Comparison of ENCODE assay signal across 21 cellular contexts in the genomic region with DNA sequence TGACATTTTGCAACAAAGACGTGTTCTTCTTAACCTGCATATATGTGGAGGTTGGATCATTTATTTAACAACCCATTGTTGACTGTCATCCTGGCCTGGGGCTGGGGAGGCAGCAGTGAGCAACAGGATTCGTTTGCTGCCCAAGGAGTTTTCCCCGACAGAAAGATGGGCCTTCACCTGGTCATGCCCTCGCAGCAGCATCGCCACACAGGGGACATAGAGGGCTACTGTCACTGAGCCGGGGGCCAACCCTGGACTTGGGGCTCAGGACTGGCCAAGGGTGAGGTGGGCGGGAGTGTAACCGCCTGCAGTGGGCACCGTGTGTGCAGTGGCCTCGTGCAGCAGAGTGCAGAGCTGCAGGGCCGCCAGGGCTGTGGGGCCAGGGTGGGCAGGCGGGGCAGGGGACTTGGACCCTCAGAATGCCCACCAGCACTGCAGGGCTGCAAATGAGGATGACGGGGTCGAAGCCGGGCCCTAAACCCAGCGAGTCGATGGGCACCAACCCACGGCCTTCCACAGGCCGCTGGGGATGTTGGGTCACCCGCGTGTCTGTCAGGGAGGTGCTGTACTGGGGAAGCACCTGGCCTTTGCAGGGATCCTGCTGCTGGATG. TPM values are rescaled to one million over a fixed set of nuclear protein-coding genes. Genes with fewer than 3 reads are reported as not detected.
DNase-seq lines count a peak whose midpoint lies in the region; ATAC-seq and TF ChIP-seq lines count a peak whose summit lies in the region.
"Had no signal": no experiment of that assay in that cellular context is flagged by ENCODE, and none has a peak within 500 bp of the region (broad histone marks: within the 10 kb centered on the region; RNA-seq: fewer than 3 reads in every experiment).

No MANE protein-coding gene starts in this region.

- peaks cover 5% of the 10 kb centered on the region for H3K4me1 Mint-ChIP-seq in activated naive CD8-positive, alpha-beta T cell treated with anti-CD3 and anti-CD28 coated beads for 36 hours

- no peak overlapping the region for H3K4me2 ChIP-seq in OCI-LY1 (ENCODE audit: low read length)

- no peaks in the 10 kb centered on the region for H3K9me2 ChIP-seq in OCI-LY1 (ENCODE audit: low read depth, low read length)

- no peaks in the 10 kb centered on the region for H3K9me3 Mint-ChIP-seq in activated naive CD8-positive, alpha-beta T cell treated with anti-CD3 and anti-CD28 coated beads for 36 hours
- H3K9me3 Mint-ChIP-seq: activated CD4-positive, alpha-beta T cell treated with anti-CD3 and anti-CD28 coated beads, Interleukin-2, amount 10 ng/mL, durations not matched to agents 24 days and 14 days; activated T-cell treated with anti-CD3 and anti-CD28 coated beads, Interleukin-2, amount 50 U/mL, for 4 hours; stimulated activated memory B cell treated with anti-CD40 and anti-IgM and Interleukin-4, amounts not matched to agents 10 μg/mL and 1 μg/mL and 100 μg/mL, for 72 hours had no signal

- no peak overlapping the region for H3K4me3 ChIP-seq in left ventricle myocardium inferior
- no peak overlapping the region for H3K4me3 ChIP-seq in right atrium auricular region
- no peak overlapping the region for H3K4me3 ChIP-seq in OCI-LY1 (ENCODE audit: low read depth, low read length, poor library complexity, severe bottlenecking)
- H3K4me3 ChIP-seq: esophagus squamous epithelium, right lobe of liver had no signal

- no peak overlapping the region for H2AFZ ChIP-seq in OCI-LY1 (ENCODE audit: low read length)

- H3F3A ChIP-seq in OCI-LY1 (ENCODE audit: insufficient read depth, low read length), result no peaks in the 10 kb centered on the region

- TF ChIP-seq CTCF in left ventricle myocardium inferior (IDR thresholded peaks at IDR 0.05; ENCODE audit: borderline replicate concordance), result peak; percentile 25
- TF ChIP-seq CTCF in right atrium auricular region (IDR thresholded peaks at IDR 0.05), result no peak
- TF ChIP-seq CTCF in OCI-LY1 (IDR thresholded peaks at IDR 0.05; ENCODE audit: low read length), result peak; percentile 33; the same call in 1 of the 2 replicates
- TF ChIP-seq CTCF in foreskin keratinocyte (conservative IDR thresholded peaks at IDR 0.05), result peak; percentile 26

- H3K27ac Mint-ChIP-seq in activated naive CD8-positive, alpha-beta T cell treated with anti-CD3 and anti-CD28 coated beads for 36 hours, result no peak overlapping the region
- H3K27ac Mint-ChIP-seq: activated CD4-positive, alpha-beta T cell treated with anti-CD3 and anti-CD28 coated beads, Interleukin-2, amount 10 ng/mL, durations not matched to agents 24 days and 14 days; IgD-negative memory B cell; nephron progenitor cell; stimulated activated memory B cell treated with anti-CD40 and anti-IgM and Interleukin-4, amounts not matched to agents 10 μg/mL and 1 μg/mL and 100 μg/mL, for 72 hours had no signal

- H3K36me3 Mint-ChIP-seq in activated naive CD8-positive, alpha-beta T cell treated with anti-CD3 and anti-CD28 coated beads for 36 hours, result peaks cover 2% of the 10 kb centered on the region
- H3K36me3 Mint-ChIP-seq: stimulated activated memory B cell treated with anti-CD40 and anti-IgM and Interleukin-4, amounts not matched to agents 10 μg/mL and 1 μg/mL and 100 μg/mL, for 72 hours had no signal

- no peaks in the 10 kb centered on the region for H3K27me3 Mint-ChIP-seq in activated naive CD8-positive, alpha-beta T cell treated with anti-CD3 and anti-CD28 coated beads for 36 hours
- H3K27me3 Mint-ChIP-seq: activated CD4-positive, alpha-beta T cell treated with anti-CD3 and anti-CD28 coated beads, Interleukin-2, amount 10 ng/mL, durations not matched to agents 24 days and 14 days; IgD-negative memory B cell; stimulated activated memory B cell treated with anti-CD40 and anti-IgM and Interleukin-4, amounts not matched to agents 10 μg/mL and 1 μg/mL and 100 μg/mL, for 72 hours had no signal

- H3K9me3 ChIP-seq in left ventricle myocardium inferior (replicated peaks) (no peaks in the 10 kb centered on the region), right atrium auricular region (no peaks in the 10 kb centered on the region), OCI-LY1 (ENCODE audit: low read length) (no peaks in the 10 kb centered on the region)
- H3K9me3 ChIP-seq: esophagus squamous epithelium, right lobe of liver had no signal

- H3K9ac ChIP-seq in OCI-LY1 (ENCODE audit: low read length), result no peak overlapping the region

- H4K20me1 ChIP-seq in OCI-LY1 (ENCODE audit: insufficient read depth, low read length), result no peaks in the 10 kb centered on the region

- H3K4me1 ChIP-seq in left ventricle myocardium inferior (peaks cover 34% of the 10 kb centered on the region), right atrium auricular region (peaks cover 0 to 28% of the 10 kb centered on the region in 2 donors), OCI-LY1 (ENCODE audit: insufficient read depth, low read length, severe bottlenecking) (no peaks in the 10 kb centered on the region), foreskin keratinocyte (no peaks in the 10 kb centered on the region)
- H3K4me1 ChIP-seq: right lobe of liver had no signal

- H3K27me3 ChIP-seq in left ventricle myocardium inferior (ENCODE audit: low read depth) (no peaks in the 10 kb centered on the region), right atrium auricular region (no peaks in the 10 kb centered on the region), OCI-LY1 (ENCODE audit: insufficient read depth, low read length) (no peaks in the 10 kb centered on the region), foreskin keratinocyte (no peaks in the 10 kb centered on the region)
- H3K27me3 ChIP-seq: esophagus squamous epithelium, right lobe of liver had no signal

- no peak for ATAC-seq in foreskin keratinocyte
- ATAC-seq: activated T-cell treated with anti-CD3 and anti-CD28 coated beads, Interleukin-2, amount 50 U/mL, for 4 hours; stimulated activated memory B cell treated with anti-CD40 and anti-IgM and Interleukin-4, amounts not matched to agents 10 μg/mL and 1 μg/mL and 100 μg/mL, for 72 hours had no signal

- H3K4me3 Mint-ChIP-seq in activated naive CD8-positive, alpha-beta T cell treated with anti-CD3 and anti-CD28 coated beads for 36 hours, result no peak overlapping the region
- H3K4me3 Mint-ChIP-seq: activated CD4-positive, alpha-beta T cell treated with anti-CD3 and anti-CD28 coated beads, Interleukin-2, amount 10 ng/mL, durations not matched to agents 24 days and 14 days; activated T-cell treated with anti-CD3 and anti-CD28 coated beads, Interleukin-2, amount 50 U/mL, for 4 hours; nephron progenitor cell; stimulated activated memory B cell treated with anti-CD40 and anti-IgM and Interleukin-4, amounts not matched to agents 10 μg/mL and 1 μg/mL and 100 μg/mL, for 72 hours had no signal

- H3K27ac ChIP-seq in left ventricle myocardium inferior (replicated peaks) (no peak overlapping the region), right atrium auricular region (no peak overlapping the region), OCI-LY1 (ENCODE audit: low read depth, low read length, poor library complexity, severe bottlenecking) (no peak overlapping the region), foreskin keratinocyte (no peak overlapping the region)
- H3K27ac ChIP-seq: esophagus squamous epithelium, right lobe of liver had no signal

- no peaks in the 10 kb centered on the region for H3K36me3 ChIP-seq in left ventricle myocardium inferior
- no peaks in the 10 kb centered on the region for H3K36me3 ChIP-seq in right atrium auricular region
- no peaks in the 10 kb centered on the region for H3K36me3 ChIP-seq in OCI-LY1 (ENCODE audit: insufficient read depth, low read length)
- H3K36me3 ChIP-seq: right lobe of liver had no signal

- no peak for DNase-seq in left ventricle myocardium inferior
- DNase-seq in right atrium auricular region (ENCODE audit: low spot score), result no peak
- DNase-seq in foreskin keratinocyte, result no peak
- no peak for DNase-seq in central memory CD4-positive, alpha-beta T cell
- no peak for DNase-seq in activated naive CD8-positive, alpha-beta T cell treated with anti-CD3 and anti-CD28 coated beads for 36 hours
- DNase-seq in activated gamma-delta T cell treated with Interleukin-2 at 50 U/mL for 16 hours, result no peak
- no peak for DNase-seq in activated T-cell treated with anti-CD3 and anti-CD28 coated beads, Interleukin-2, amount 50 U/mL, for 48 hours
- DNase-seq: activated CD4-positive, alpha-beta T cell treated with anti-CD3 and anti-CD28 coated beads, Interleukin-2, amount 10 ng/mL, durations not matched to agents 24 days and 14 days; activated T-cell treated with anti-CD3 and anti-CD28 coated beads, Interleukin-2, amount 50 U/mL, for 4 hours; cortex of kidney; esophagus squamous epithelium; hypothalamus; NCI-H187 treated with DMSO at 0.1 percent for 48 hours; NCI-H524; nephron progenitor cell; stimulated activated CD4-positive, alpha-beta T cell treated with anti-CD3 and anti-CD28 coated beads, Interleukin-4, amount 100 ng/mL, for 4 hours; T-helper 2 cell had no signal

- H3K79me2 ChIP-seq in OCI-LY1 (ENCODE audit: insufficient read depth, low read length), result no peaks in the 10 kb centered on the region

- intact Hi-C loops in left ventricle myocardium inferior (cut with micrococcal nuclease), result no loop called here

RNA-seq across cellular contexts. Expression of a gene that starts 11.8 kb away (rescaled TPM):
- total RNA-seq in left ventricle myocardium inferior (48.0 TPM), right atrium auricular region (10 to 100 TPM; 45.1 to 54.1 TPM), foreskin keratinocyte (20.6 and 22.2 TPM in 2 replicates)
- 24.9 and 25.0 TPM in 2 replicates for polyA plus RNA-seq in foreskin keratinocyte
- 10 to 100 TPM; 22.9 to 23.9 TPM for total RNA-seq in activated naive CD8-positive, alpha-beta T cell treated with anti-CD3 and anti-CD28 coated beads for 36 hours

Comparison
In these comparisons a context has a peak if more than half of its experiments do, and no peak if none do; other contexts are left out.
1. CTCF ChIP-seq: peak in left ventricle myocardium inferior (single experiment), OCI-LY1 (single experiment) and foreskin keratinocyte (single experiment); none in right atrium auricular region (0 of 2).